In the genomic region with DNA sequence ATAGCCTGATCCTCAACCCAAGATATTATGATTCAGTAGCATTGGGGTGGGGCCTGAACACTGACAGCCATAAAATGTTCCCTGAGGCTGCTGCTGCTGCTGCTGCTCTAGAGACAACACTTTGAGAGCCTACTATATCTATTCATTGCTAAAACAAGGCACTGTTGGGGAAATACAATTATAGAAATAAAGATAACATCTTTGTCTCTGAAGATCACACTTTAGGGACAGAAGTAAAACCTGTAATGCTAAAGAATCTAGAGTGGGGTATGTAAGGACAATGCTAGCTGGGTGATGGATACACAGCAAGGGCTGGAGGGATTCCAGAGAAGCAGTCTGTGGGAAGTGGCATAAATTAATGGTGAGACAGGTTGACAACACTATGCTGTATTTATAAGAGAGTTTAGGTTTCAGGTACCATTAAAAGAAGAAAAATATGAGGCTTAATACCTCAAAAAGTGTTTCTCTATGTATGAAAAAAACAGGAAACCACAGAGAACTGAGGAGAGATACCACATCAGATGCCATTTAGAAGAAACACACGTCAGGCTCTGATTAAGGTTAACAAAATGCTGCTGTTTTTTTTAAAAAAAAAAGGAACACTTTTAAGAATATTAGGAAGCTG, we compare ENCODE assay signal across 8 cellular contexts.
A peak's percentile ranks its signal among the peaks of the same experiment; 100 is the strongest.
DNase-seq lines count a peak whose midpoint lies in the region; ATAC-seq, FAIRE-seq and TF ChIP-seq lines count a peak whose summit lies in the region.

No MANE protein-coding gene starts in this region.

- peak; percentile 73 for FAIRE-seq in GM12891 (lab: Jason Lieb, UNC)

- H3K9me3 ChIP-seq in gastroesophageal sphincter: no peaks in the 10 kb centered on the region

- H3K4me1 Mint-ChIP-seq in CD14-positive monocyte: peaks cover 2% of the 10 kb centered on the region

- TF ChIP-seq CTCF in CD14-positive monocyte (IDR thresholded peaks at IDR 0.05) (no peak), gastroesophageal sphincter (IDR thresholded peaks at IDR 0.05) (no peak)

- no peak overlapping the region for H3K4me3 Mint-ChIP-seq in CD14-positive monocyte

- H3K9me3 Mint-ChIP-seq in CD14-positive monocyte: peaks cover 0 to 2% (median 0%) of the 10 kb centered on the region in 7 donors

- ATAC-seq in HG02852 (IDR thresholded peaks at IDR 0.05; ENCODE audit: unreplicated experiment): peak; percentile 60
- ATAC-seq in gastroesophageal sphincter: no peak

- H3K27me3 ChIP-seq in gastroesophageal sphincter: no peaks in the 10 kb centered on the region

- TF ChIP-seq EP300 in gastroesophageal sphincter (IDR thresholded peaks at IDR 0.05): no peak

- peak overlapping the region in 2 of 7 donors; percentile 19 to 69 for H3K27ac Mint-ChIP-seq in CD14-positive monocyte

- peaks cover 0 to 23% (median 0%) of the 10 kb centered on the region in 3 donors for H3K4me1 ChIP-seq in gastroesophageal sphincter

- no peaks in the 10 kb centered on the region for H3K36me3 ChIP-seq in gastroesophageal sphincter

- H3K4me3 ChIP-seq in gastroesophageal sphincter: no peak overlapping the region

- H3K27me3 Mint-ChIP-seq in CD14-positive monocyte (ENCODE audit: low read depth in 3 of 3): no peaks in the 10 kb centered on the region

- 81 to 82% methylated on average over 1 of the region's 1 CpG for WGBS in gastroesophageal sphincter (ENCODE audit: low coverage in 1 of 2), 2 donors

- intact Hi-C loops in CD14-positive monocyte (cut with micrococcal nuclease): no loop called here

- H3K27ac ChIP-seq in gastroesophageal sphincter: peak overlapping the region in 1 of 4 donors; percentile 23

- TF ChIP-seq POLR2A in GM12891 (IDR thresholded peaks at IDR 0.05; ENCODE audit: low read depth, low read length): no peak
- no peak for TF ChIP-seq POLR2A in gastroesophageal sphincter (IDR thresholded peaks at IDR 0.05)

- H3K36me3 Mint-ChIP-seq in CD14-positive monocyte: peaks cover 0 to 6% of the 10 kb centered on the region in 2 donors

- DNase-seq in GM12891 (ENCODE audit: insufficient read length, low spot score) (no peak), iris pigment epithelial cell (ENCODE audit: low read depth) (peak; percentile 77), CD14-positive monocyte (ENCODE audit: low spot score) (no peak), DMS79 (lab: John Stamatoyannopoulos, UW) (no peak), AML-193 (lab: John Stamatoyannopoulos, UW) (no peak)
- DNase-seq in activated CD4-positive, alpha-beta T cell treated with anti-CD3 and anti-CD28 coated beads for 48 hours: peak; percentile 45

TF ChIP-seq in GM12891, 5 proteins besides CTCF, POLR2A, EP300 and RAD21:
- TF ChIP-seq SPI1 (IDR thresholded peaks at IDR 0.05; ENCODE audit: low read depth, low read length) (no peak), TAF1 (IDR thresholded peaks at IDR 0.05; ENCODE audit: low read depth, low read length) (no peak), POLR2AphosphoS5 (IDR thresholded peaks at IDR 0.05; ENCODE audit: low read depth, low read length) (no peak), PAX5 (IDR thresholded peaks at IDR 0.05; ENCODE audit: insufficient read depth, low read length, severe bottlenecking) (no peak), POU2F2 (IDR thresholded peaks at IDR 0.05; ENCODE audit: low read depth, low read length) (no peak)

Comparison
In these comparisons a context has a peak if more than half of its experiments do, and no peak if none do; other contexts are left out.
1. DNase-seq: peak in activated CD4-positive, alpha-beta T cell treated with anti-CD3 and anti-CD28 coated beads for 48 hours (single experiment) and iris pigment epithelial cell (single experiment); none in GM12891 (single experiment), CD14-positive monocyte (single experiment), DMS79 (single experiment) and AML-193 (0 of 2).